Comparison of ENCODE assay signal across 1 cellular context in the genomic region with DNA sequence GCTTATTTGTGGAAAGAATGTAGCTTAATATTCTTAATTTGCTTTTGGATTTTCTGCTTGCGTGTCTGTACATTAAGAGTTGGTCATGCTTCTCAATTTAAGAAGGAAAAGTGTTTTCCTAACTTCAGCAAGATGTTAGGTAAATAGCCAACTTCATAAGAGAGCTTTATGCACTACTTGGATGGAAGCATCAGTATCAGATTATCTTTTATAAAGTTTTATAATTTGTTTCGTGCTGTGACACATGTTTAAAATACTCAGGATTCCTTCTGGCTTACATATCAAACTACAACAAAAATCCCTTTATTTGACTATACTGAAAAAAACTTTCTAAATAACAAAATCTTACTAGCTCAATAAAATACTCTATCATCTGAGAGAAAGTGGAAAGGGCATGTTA.
TF ChIP-seq lines count a peak whose summit lies in the region.

No MANE protein-coding gene starts in this region.

TF ChIP-seq in A549, 52 proteins besides CTCF, POLR2A, EP300 and RAD21 (continued from another document):
- TF ChIP-seq TFCP2L1 (CRISPR knock-in tag; IDR thresholded peaks at IDR 0.05): no peak
- TF ChIP-seq ZFP36 (IDR thresholded peaks at IDR 0.05; ENCODE audit: borderline replicate concordance, partially characterized antibody): no peak
- no peak for TF ChIP-seq CBX8 (IDR thresholded peaks at IDR 0.05)
